ENCODE assay signal across 1 cellular context in the genomic region with DNA sequence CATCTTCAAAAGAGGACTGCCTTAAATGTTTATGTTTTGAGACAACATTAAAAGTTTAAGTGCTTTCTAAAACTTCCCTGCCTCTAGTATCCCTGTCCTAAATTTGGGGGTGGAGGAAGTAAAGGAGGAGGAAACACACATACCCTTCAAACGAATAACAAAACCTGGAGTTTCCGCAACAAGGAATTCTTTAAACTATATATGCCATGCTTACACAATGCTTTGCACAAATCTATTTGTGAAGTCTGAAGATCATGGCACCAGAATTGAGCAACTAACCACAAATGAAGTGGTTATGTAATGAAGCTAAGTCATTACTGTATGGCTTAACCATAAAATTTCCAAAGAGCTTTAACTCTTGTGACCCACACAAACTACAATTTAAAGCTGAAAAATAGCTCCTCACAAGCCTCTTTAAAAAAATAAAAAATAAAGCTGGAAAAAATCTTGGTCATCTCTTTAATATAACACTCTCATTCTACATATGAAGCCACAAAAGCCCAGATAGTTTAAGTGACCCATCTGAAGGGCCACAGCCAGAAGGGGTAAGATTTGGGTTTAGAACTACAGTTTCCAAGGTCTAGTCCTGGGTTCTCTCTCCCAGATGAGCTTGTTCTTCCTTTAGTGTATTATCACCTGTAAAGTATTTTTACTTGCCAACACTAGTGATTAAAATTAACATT.
TF ChIP-seq lines count a peak whose summit lies in the region.

No MANE protein-coding gene starts in this region.

TF ChIP-seq in HepG2, 621 proteins besides CTCF, POLR2A, EP300 and RAD21 (continued from another document):
- TF ChIP-seq, protein P1, sequence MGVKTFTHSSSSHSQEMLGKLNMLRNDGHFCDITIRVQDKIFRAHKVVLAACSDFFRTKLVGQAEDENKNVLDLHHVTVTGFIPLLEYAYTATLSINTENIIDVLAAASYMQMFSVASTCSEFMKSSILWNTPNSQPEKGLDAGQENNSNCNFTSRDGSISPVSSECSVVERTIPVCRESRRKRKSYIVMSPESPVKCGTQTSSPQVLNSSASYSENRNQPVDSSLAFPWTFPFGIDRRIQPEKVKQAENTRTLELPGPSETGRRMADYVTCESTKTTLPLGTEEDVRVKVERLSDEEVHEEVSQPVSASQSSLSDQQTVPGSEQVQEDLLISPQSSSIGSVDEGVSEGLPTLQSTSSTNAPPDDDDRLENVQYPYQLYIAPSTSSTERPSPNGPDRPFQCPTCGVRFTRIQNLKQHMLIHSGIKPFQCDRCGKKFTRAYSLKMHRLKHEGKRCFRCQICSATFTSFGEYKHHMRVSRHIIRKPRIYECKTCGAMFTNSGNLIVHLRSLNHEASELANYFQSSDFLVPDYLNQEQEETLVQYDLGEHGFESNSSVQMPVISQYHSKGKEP (CRISPR knock-in tag; IDR thresholded peaks at IDR 0.05) = no peak
- TF ChIP-seq, protein P2, sequence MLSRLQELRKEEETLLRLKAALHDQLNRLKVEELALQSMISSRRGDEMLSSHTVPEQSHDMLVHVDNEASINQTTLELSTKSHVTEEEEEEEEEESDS (CRISPR knock-in tag; IDR thresholded peaks at IDR 0.05; ENCODE audit: borderline replicate concordance) = no peak
- TF ChIP-seq IKZF4 (CRISPR knock-in tag; IDR thresholded peaks at IDR 0.05; ENCODE audit: borderline replicate concordance, low read depth, not compliant biosample characterization) = no peak
- TF ChIP-seq RBAK (CRISPR knock-in tag; IDR thresholded peaks at IDR 0.05) = no peak
- peak; percentile 44; the same call in 1 of the 2 replicates for TF ChIP-seq POGZ (CRISPR knock-in tag; IDR thresholded peaks at IDR 0.05)
- peak; percentile 59 for TF ChIP-seq TEAD3 (CRISPR knock-in tag; optimal IDR thresholded peaks at IDR 0.05; ENCODE audit: borderline replicate concordance)
- no peak for TF ChIP-seq CREB1 (IDR thresholded peaks at IDR 0.05)
- TF ChIP-seq CREB1 (CRISPR knock-in tag; IDR thresholded peaks at IDR 0.05) = peak; percentile 68
- TF ChIP-seq, protein P3, sequence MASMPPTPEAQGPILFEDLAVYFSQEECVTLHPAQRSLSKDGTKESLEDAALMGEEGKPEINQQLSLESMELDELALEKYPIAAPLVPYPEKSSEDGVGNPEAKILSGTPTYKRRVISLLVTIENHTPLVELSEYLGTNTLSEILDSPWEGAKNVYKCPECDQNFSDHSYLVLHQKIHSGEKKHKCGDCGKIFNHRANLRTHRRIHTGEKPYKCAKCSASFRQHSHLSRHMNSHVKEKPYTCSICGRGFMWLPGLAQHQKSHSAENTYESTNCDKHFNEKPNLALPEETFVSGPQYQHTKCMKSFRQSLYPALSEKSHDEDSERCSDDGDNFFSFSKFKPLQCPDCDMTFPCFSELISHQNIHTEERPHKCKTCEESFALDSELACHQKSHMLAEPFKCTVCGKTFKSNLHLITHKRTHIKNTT (CRISPR knock-in tag; IDR thresholded peaks at IDR 0.05) = no peak
- no peak for TF ChIP-seq ZNF878 (CRISPR knock-in tag; IDR thresholded peaks at IDR 0.05)
- no peak for TF ChIP-seq ZNF501 (CRISPR knock-in tag; IDR thresholded peaks at IDR 0.05)
- TF ChIP-seq ARNT (IDR thresholded peaks at IDR 0.05) = no peak
- TF ChIP-seq, protein P4, sequence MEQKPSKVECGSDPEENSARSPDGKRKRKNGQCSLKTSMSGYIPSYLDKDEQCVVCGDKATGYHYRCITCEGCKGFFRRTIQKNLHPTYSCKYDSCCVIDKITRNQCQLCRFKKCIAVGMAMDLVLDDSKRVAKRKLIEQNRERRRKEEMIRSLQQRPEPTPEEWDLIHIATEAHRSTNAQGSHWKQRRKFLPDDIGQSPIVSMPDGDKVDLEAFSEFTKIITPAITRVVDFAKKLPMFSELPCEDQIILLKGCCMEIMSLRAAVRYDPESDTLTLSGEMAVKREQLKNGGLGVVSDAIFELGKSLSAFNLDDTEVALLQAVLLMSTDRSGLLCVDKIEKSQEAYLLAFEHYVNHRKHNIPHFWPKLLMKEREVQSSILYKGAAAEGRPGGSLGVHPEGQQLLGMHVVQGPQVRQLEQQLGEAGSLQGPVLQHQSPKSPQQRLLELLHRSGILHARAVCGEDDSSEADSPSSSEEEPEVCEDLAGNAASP (CRISPR knock-in tag; IDR thresholded peaks at IDR 0.05; ENCODE audit: borderline replicate concordance) = peak; percentile 92
- peak; percentile 32 for TF ChIP-seq POLR2AphosphoS5 (IDR thresholded peaks at IDR 0.05; ENCODE audit: low read depth, low read length)
- TF ChIP-seq IRF2 (CRISPR knock-in tag; IDR thresholded peaks at IDR 0.05) = peak; percentile 88
